28 cellular contexts compared by ENCODE assay signal in the genomic region with DNA sequence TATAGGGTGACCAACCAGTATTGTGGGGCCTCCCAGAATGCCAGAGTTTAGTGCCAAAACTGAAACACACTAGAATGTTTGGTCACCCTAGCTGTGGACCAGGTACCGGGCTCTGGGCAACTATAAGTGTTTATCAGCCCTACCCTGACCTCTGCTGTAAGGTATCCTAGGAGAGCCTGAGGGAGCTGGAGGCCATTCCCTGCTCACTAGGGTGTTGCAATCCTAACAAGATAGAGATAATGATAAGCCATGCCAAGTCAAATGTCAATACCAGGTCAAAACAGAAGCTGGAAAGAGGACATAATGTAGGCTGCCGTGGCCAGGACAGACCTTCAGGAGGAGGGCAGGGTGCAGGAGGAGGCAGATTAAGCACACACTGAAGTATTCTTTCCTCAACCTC.
"Had no signal": no experiment of that assay in that cellular context is flagged by ENCODE, and none has a peak within 500 bp of the region (broad histone marks: within the 10 kb centered on the region; RNA-seq: fewer than 3 reads in every experiment).

No MANE protein-coding gene starts in this region.

- FAIRE-seq: astrocyte, pancreas had no signal

- H3K4me1 Mint-ChIP-seq: activated CD4-positive, alpha-beta memory T cell treated with anti-CD3 and anti-CD28 coated beads, Interleukin-2, amount 10 ng/mL, durations not matched to agents 7 days and 5 days; activated CD4-positive, alpha-beta T cell treated with anti-CD3 and anti-CD28 coated beads, Interleukin-2, amount 10 ng/mL, durations not matched to agents 7 days and 5 days; activated naive CD4-positive, alpha-beta T cell treated with anti-CD3 and anti-CD28 coated beads, Interleukin-2, amount 10 ng/mL, durations not matched to agents 7 days and 5 days; naive thymus-derived CD4-positive, alpha-beta T cell; stimulated activated effector memory CD8-positive, alpha-beta T cell treated with anti-CD3 and anti-CD28 coated beads, Interleukin-12 subunit alpha, Interleukin-12 subunit beta, amount 100 ng/mL, for 72 hours; WTC11 had no signal

- H3K27ac Mint-ChIP-seq: activated CD4-positive, alpha-beta memory T cell treated with anti-CD3 and anti-CD28 coated beads, Interleukin-2, amount 10 ng/mL, durations not matched to agents 7 days and 5 days; activated CD4-positive, alpha-beta T cell treated with anti-CD3 and anti-CD28 coated beads, Interleukin-2, amount 10 ng/mL, durations not matched to agents 7 days and 5 days; activated naive CD4-positive, alpha-beta T cell treated with anti-CD3 and anti-CD28 coated beads, Interleukin-2, amount 10 ng/mL, durations not matched to agents 7 days and 5 days; activated T-cell treated with anti-CD3 and anti-CD28 coated beads, Interleukin-2, amount 50 U/mL, for 24 hours; dendritic cell treated with granulocyte-macrophage colony-stimulating factor and Interleukin-4, amounts not matched to agents 40 ng/mL and 50 ng/mL, for 4 days; mesothelial cell of epicardium; naive thymus-derived CD4-positive, alpha-beta T cell; stimulated activated effector memory CD8-positive, alpha-beta T cell treated with anti-CD3 and anti-CD28 coated beads, Interleukin-12 subunit alpha, Interleukin-12 subunit beta, amount 100 ng/mL, for 72 hours; stimulated activated naive CD8-positive, alpha-beta T cell treated with anti-CD3 and anti-CD28 coated beads, Interleukin-15, Interleukin-2, amounts not matched to agents 100 ng/mL and 50 ng/mL, for 24 hours; WTC11 had no signal

- H3K4me3 Mint-ChIP-seq: activated CD4-positive, alpha-beta memory T cell treated with anti-CD3 and anti-CD28 coated beads, Interleukin-2, amount 10 ng/mL, durations not matched to agents 7 days and 5 days; activated CD4-positive, alpha-beta T cell treated with anti-CD3 and anti-CD28 coated beads, Interleukin-2, amount 10 ng/mL, durations not matched to agents 7 days and 5 days; activated naive CD4-positive, alpha-beta T cell treated with anti-CD3 and anti-CD28 coated beads, Interleukin-2, amount 10 ng/mL, durations not matched to agents 7 days and 5 days; activated T-cell treated with anti-CD3 and anti-CD28 coated beads, Interleukin-2, amount 50 U/mL, for 24 hours; dendritic cell treated with granulocyte-macrophage colony-stimulating factor and Interleukin-4, amounts not matched to agents 40 ng/mL and 50 ng/mL, for 4 days; mesothelial cell of epicardium; naive thymus-derived CD4-positive, alpha-beta T cell; neural crest cell; stimulated activated effector memory CD8-positive, alpha-beta T cell treated with anti-CD3 and anti-CD28 coated beads, Interleukin-12 subunit alpha, Interleukin-12 subunit beta, amount 100 ng/mL, for 72 hours; stimulated activated naive CD8-positive, alpha-beta T cell treated with anti-CD3 and anti-CD28 coated beads, Interleukin-15, Interleukin-2, amounts not matched to agents 100 ng/mL and 50 ng/mL, for 24 hours; WTC11 had no signal

- H3K27me3 ChIP-seq: esophagus muscularis mucosa, pancreas had no signal

- H3K9me3 ChIP-seq: esophagus muscularis mucosa, heart right ventricle, pancreas, psoas muscle had no signal

- H3K27ac ChIP-seq: esophagus muscularis mucosa, heart right ventricle, pancreas, psoas muscle had no signal

- H3K4me3 ChIP-seq: esophagus muscularis mucosa, heart right ventricle, pancreas, psoas muscle, smooth muscle cell had no signal

- DNase-seq: activated CD4-positive, alpha-beta memory T cell treated with anti-CD3 and anti-CD28 coated beads, Interleukin-2, amount 10 ng/mL, durations not matched to agents 7 days and 5 days; activated CD4-positive, alpha-beta T cell treated with anti-CD3 and anti-CD28 coated beads for 1 hour; activated CD4-positive, alpha-beta T cell treated with anti-CD3 and anti-CD28 coated beads, Interleukin-2, amount 10 ng/mL, durations not matched to agents 7 days and 5 days; activated CD8-positive, alpha-beta memory T cell treated with anti-CD3 and anti-CD28 coated beads, Interleukin-2, amount 50 U/mL, for 48 hours; activated gamma-delta T cell; activated naive CD4-positive, alpha-beta T cell treated with anti-CD3 and anti-CD28 coated beads, Interleukin-2, amount 10 ng/mL, durations not matched to agents 7 days and 5 days; activated T-cell treated with anti-CD3 and anti-CD28 coated beads, Interleukin-2, amount 50 U/mL, for 24 hours; amniotic stem cell; central memory CD4-positive, alpha-beta T cell; foreskin melanocyte; heart right ventricle; kidney glomerular epithelial cell; left ventricle myocardium superior; mammary epithelial cell; naive thymus-derived CD4-positive, alpha-beta T cell; nucleus accumbens; pancreas; psoas muscle; T-helper 2 cell had no signal

- ATAC-seq: heart right ventricle; left ventricle myocardium superior; naive thymus-derived CD4-positive, alpha-beta T cell; stimulated activated effector memory CD8-positive, alpha-beta T cell treated with anti-CD3 and anti-CD28 coated beads, Interleukin-12 subunit alpha, Interleukin-12 subunit beta, amount 100 ng/mL, for 72 hours; WTC11 had no signal

- H3K9me3 Mint-ChIP-seq: activated CD4-positive, alpha-beta memory T cell treated with anti-CD3 and anti-CD28 coated beads, Interleukin-2, amount 10 ng/mL, durations not matched to agents 7 days and 5 days; activated CD4-positive, alpha-beta T cell treated with anti-CD3 and anti-CD28 coated beads, Interleukin-2, amount 10 ng/mL, durations not matched to agents 7 days and 5 days; activated naive CD4-positive, alpha-beta T cell treated with anti-CD3 and anti-CD28 coated beads, Interleukin-2, amount 10 ng/mL, durations not matched to agents 7 days and 5 days; activated T-cell treated with anti-CD3 and anti-CD28 coated beads, Interleukin-2, amount 50 U/mL, for 24 hours; dendritic cell treated with granulocyte-macrophage colony-stimulating factor and Interleukin-4, amounts not matched to agents 40 ng/mL and 50 ng/mL, for 4 days; naive thymus-derived CD4-positive, alpha-beta T cell; neural crest cell; stimulated activated effector memory CD8-positive, alpha-beta T cell treated with anti-CD3 and anti-CD28 coated beads, Interleukin-12 subunit alpha, Interleukin-12 subunit beta, amount 100 ng/mL, for 72 hours; stimulated activated naive CD8-positive, alpha-beta T cell treated with anti-CD3 and anti-CD28 coated beads, Interleukin-15, Interleukin-2, amounts not matched to agents 100 ng/mL and 50 ng/mL, for 24 hours; WTC11 had no signal

- H3K36me3 ChIP-seq: esophagus muscularis mucosa, heart right ventricle, pancreas had no signal

- H3K4me1 ChIP-seq: heart right ventricle had no signal

- H3K36me3 Mint-ChIP-seq: activated naive CD4-positive, alpha-beta T cell treated with anti-CD3 and anti-CD28 coated beads, Interleukin-2, amount 10 ng/mL, durations not matched to agents 7 days and 5 days; mesothelial cell of epicardium; naive thymus-derived CD4-positive, alpha-beta T cell; stimulated activated effector memory CD8-positive, alpha-beta T cell treated with anti-CD3 and anti-CD28 coated beads, Interleukin-12 subunit alpha, Interleukin-12 subunit beta, amount 100 ng/mL, for 72 hours; WTC11 had no signal

- H3K27me3 Mint-ChIP-seq: activated CD4-positive, alpha-beta memory T cell treated with anti-CD3 and anti-CD28 coated beads, Interleukin-2, amount 10 ng/mL, durations not matched to agents 7 days and 5 days; activated CD4-positive, alpha-beta T cell treated with anti-CD3 and anti-CD28 coated beads, Interleukin-2, amount 10 ng/mL, durations not matched to agents 7 days and 5 days; activated naive CD4-positive, alpha-beta T cell treated with anti-CD3 and anti-CD28 coated beads, Interleukin-2, amount 10 ng/mL, durations not matched to agents 7 days and 5 days; activated T-cell treated with anti-CD3 and anti-CD28 coated beads, Interleukin-2, amount 50 U/mL, for 24 hours; stimulated activated naive CD8-positive, alpha-beta T cell treated with anti-CD3 and anti-CD28 coated beads, Interleukin-15, Interleukin-2, amounts not matched to agents 100 ng/mL and 50 ng/mL, for 24 hours had no signal
